ENCODE assay signal across 8 cellular contexts in the genomic region with DNA sequence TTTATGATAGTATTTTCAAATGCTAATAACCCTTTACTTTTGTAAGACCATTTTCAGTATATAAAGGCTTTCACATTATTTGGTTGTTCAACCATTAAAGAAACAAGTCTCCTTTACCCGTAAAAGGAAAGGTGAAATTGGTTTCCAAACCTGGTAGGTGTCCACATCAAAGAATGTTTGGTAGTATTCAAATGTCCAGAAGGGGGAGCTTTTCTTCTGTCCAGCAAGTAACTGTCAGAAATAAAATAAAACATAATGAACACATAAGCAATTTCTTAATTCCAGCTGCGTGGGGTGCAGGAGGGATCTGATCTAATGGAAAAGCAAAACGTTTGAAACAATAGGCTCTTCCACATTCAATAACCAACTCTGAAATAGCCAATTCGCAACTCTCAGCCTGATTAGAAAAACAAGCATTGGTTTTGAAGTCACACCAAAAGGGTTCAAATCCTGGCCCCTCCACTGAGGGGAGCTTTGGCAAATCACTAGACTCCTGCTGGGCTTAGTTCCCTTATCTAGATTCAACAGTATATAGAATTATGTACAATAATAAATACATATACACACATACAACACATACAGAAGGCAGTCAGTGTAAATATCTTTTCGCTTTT. TPM values are rescaled to one million over a fixed set of nuclear protein-coding genes. Genes with fewer than 3 reads are reported as not detected.
DNase-seq lines count a peak whose midpoint lies in the region; ATAC-seq, FAIRE-seq and TF ChIP-seq lines count a peak whose summit lies in the region.

No MANE protein-coding gene starts in this region.

- no peaks in the 10 kb centered on the region for H3K4me1 ChIP-seq in CD4-positive, alpha-beta memory T cell (ENCODE audit: insufficient read depth, low read length)
- H3K4me1 ChIP-seq in small intestine (ENCODE audit: control insufficient read depth in 2 of 2, insufficient read depth in 1 of 2, low read depth in 1 of 2, low read length in 1 of 2): no peaks in the 10 kb centered on the region

- no peak overlapping the region for H3K4me3 Mint-ChIP-seq in CD4-positive, alpha-beta memory T cell
- no peak overlapping the region for H3K4me3 Mint-ChIP-seq in activated T-cell treated with anti-CD3 and anti-CD28 coated beads, Interleukin-2, amount 50 U/mL, for 72 hours
- H3K4me3 Mint-ChIP-seq in activated T-cell treated with anti-CD3 and anti-CD28 coated beads, Interleukin-2, amount 50 U/mL, for 4 hours: no peak overlapping the region

- no peak overlapping the region for H3K4me3 ChIP-seq in CD4-positive, alpha-beta memory T cell (ENCODE audit: low read length in 2 of 2)
- H3K4me3 ChIP-seq in HL-60 (replicated peaks; ENCODE audit: insufficient read depth, low read length): no peak overlapping the region
- no peak overlapping the region for H3K4me3 ChIP-seq in small intestine (ENCODE audit: low read depth in 1 of 2, low read length in 2 of 2)

- intact Hi-C loops in CD4-positive, alpha-beta memory T cell (cut with micrococcal nuclease): loop anchor here (1.0 to 2.0 kb wide), 2 partner anchors 70 to 81 kb away; no protein-coding TSS in a partner anchor

- no peak overlapping the region for H3K27ac Mint-ChIP-seq in CD4-positive, alpha-beta memory T cell
- no peak overlapping the region for H3K27ac Mint-ChIP-seq in activated T-cell treated with anti-CD3 and anti-CD28 coated beads, Interleukin-2, amount 50 U/mL, for 72 hours

- H3K9me3 ChIP-seq in CD4-positive, alpha-beta memory T cell (ENCODE audit: control insufficient read depth in 1 of 2, low read length in 2 of 2): no peaks in the 10 kb centered on the region
- H3K9me3 ChIP-seq in small intestine (ENCODE audit: control insufficient read depth, low read depth): no peaks in the 10 kb centered on the region

- POLR2A ChIA-PET in CD4-positive, alpha-beta memory T cell (lab: Charles Lee; ENCODE audit: partially characterized antibody): interaction anchor here (0.9 kb wide), 1 partner anchor 11 kb away, joined by 4 read pairs; a partner anchor contains a TSS

- peaks cover 4% of the 10 kb centered on the region for H3K36me3 ChIP-seq in CD4-positive, alpha-beta memory T cell (ENCODE audit: insufficient read depth, low read length)
- peaks cover 5% of the 10 kb centered on the region in 2 donors for H3K36me3 ChIP-seq in small intestine (ENCODE audit: control insufficient read depth in 2 of 2, insufficient read depth in 2 of 2, low read length in 2 of 2)

- peak in 4 of 5 donors; percentile 14 to 26 (median 23) for DNase-seq in CD4-positive, alpha-beta memory T cell
- DNase-seq in HL-60 (ENCODE audit: low read depth in 1 of 2, low spot score in 1 of 2) (peak in 1 of 2 experiments; percentile 23), RCC 7860 (ENCODE audit: low spot score) (peak; percentile 64), fibroblast of gingiva (ENCODE audit: low read depth) (peak; percentile 64), small intestine (peak; percentile 46), cerebellar nuclear complex (lab: John Stamatoyannopoulos, UW) (no peak)
- no peak for DNase-seq in activated T-cell treated with anti-CD3 and anti-CD28 coated beads, Interleukin-2, amount 50 U/mL, for 72 hours
- no peak for DNase-seq in activated T-cell treated with anti-CD3 and anti-CD28 coated beads, Interleukin-2, amount 50 U/mL, for 4 hours

- peaks cover 68 to 78% of the 10 kb centered on the region in 2 donors for H3K36me3 Mint-ChIP-seq in CD4-positive, alpha-beta memory T cell
- peaks cover 5 to 18% of the 10 kb centered on the region in 2 donors for H3K36me3 Mint-ChIP-seq in activated T-cell treated with anti-CD3 and anti-CD28 coated beads, Interleukin-2, amount 50 U/mL, for 72 hours (ENCODE audit: insufficient read depth in 2 of 2)
- H3K36me3 Mint-ChIP-seq in activated T-cell treated with anti-CD3 and anti-CD28 coated beads, Interleukin-2, amount 50 U/mL, for 4 hours (ENCODE audit: insufficient read depth): peaks cover 59% of the 10 kb centered on the region

- CTCF ChIA-PET in CD4-positive, alpha-beta memory T cell (lab: Charles Lee; ENCODE audit: partially characterized antibody): interaction anchor here (1.0 to 2.9 kb wide), 13 partner anchors 8 to 202 kb away, joined by 3 to 33 read pairs (median 5); a partner anchor contains a TSS

- H3K27me3 ChIP-seq in CD4-positive, alpha-beta memory T cell (ENCODE audit: insufficient read depth, low read length): no peaks in the 10 kb centered on the region
- H3K27me3 ChIP-seq in HL-60 (ENCODE audit: insufficient read depth, poor library complexity, severe bottlenecking): no peaks in the 10 kb centered on the region
- H3K27me3 ChIP-seq in small intestine (ENCODE audit: control insufficient read depth in 2 of 2, insufficient read depth in 2 of 2, low read length in 2 of 2): no peaks in the 10 kb centered on the region

- H3K4me1 Mint-ChIP-seq in CD4-positive, alpha-beta memory T cell: peaks cover 2 to 8% (median 3%) of the 10 kb centered on the region in 4 donors
- H3K4me1 Mint-ChIP-seq in activated T-cell treated with anti-CD3 and anti-CD28 coated beads, Interleukin-2, amount 50 U/mL, for 72 hours (ENCODE audit: low read depth): no peaks in the 10 kb centered on the region
- peaks cover 3% of the 10 kb centered on the region for H3K4me1 Mint-ChIP-seq in activated T-cell treated with anti-CD3 and anti-CD28 coated beads, Interleukin-2, amount 50 U/mL, for 4 hours (ENCODE audit: low read depth)

- TF ChIP-seq CTCF in HL-60 (IDR thresholded peaks at IDR 0.05; ENCODE audit: insufficient read depth, low read length): peak; percentile 23

- no peak overlapping the region for H3K27ac ChIP-seq in CD4-positive, alpha-beta memory T cell (ENCODE audit: low read depth, low read length)
- H3K27ac ChIP-seq in HL-60 (replicated peaks): no peak overlapping the region
- no peak overlapping the region for H3K27ac ChIP-seq in small intestine (ENCODE audit: low read depth in 1 of 2, low read length in 1 of 2)

- peaks cover 0 to 2% (median 0%) of the 10 kb centered on the region in 8 donors for H3K9me3 Mint-ChIP-seq in CD4-positive, alpha-beta memory T cell
- peaks cover 0 to 5% of the 10 kb centered on the region in 2 donors for H3K9me3 Mint-ChIP-seq in activated T-cell treated with anti-CD3 and anti-CD28 coated beads, Interleukin-2, amount 50 U/mL, for 72 hours
- peaks cover 3% of the 10 kb centered on the region for H3K9me3 Mint-ChIP-seq in activated T-cell treated with anti-CD3 and anti-CD28 coated beads, Interleukin-2, amount 50 U/mL, for 4 hours

- 48 to 53% (median 53%) methylated on average over 5 of the region's 5 CpGs for WGBS in small intestine, 3 donors

- no peak for ATAC-seq in activated T-cell treated with anti-CD3 and anti-CD28 coated beads, Interleukin-2, amount 50 U/mL, for 72 hours (replicated peaks in 1 of 2)
- no peak for ATAC-seq in activated T-cell treated with anti-CD3 and anti-CD28 coated beads, Interleukin-2, amount 50 U/mL, for 4 hours

- H3K27me3 Mint-ChIP-seq in CD4-positive, alpha-beta memory T cell: no peaks in the 10 kb centered on the region
- H3K27me3 Mint-ChIP-seq in activated T-cell treated with anti-CD3 and anti-CD28 coated beads, Interleukin-2, amount 50 U/mL, for 72 hours (ENCODE audit: low read depth): no peaks in the 10 kb centered on the region
- no peaks in the 10 kb centered on the region for H3K27me3 Mint-ChIP-seq in activated T-cell treated with anti-CD3 and anti-CD28 coated beads, Interleukin-2, amount 50 U/mL, for 4 hours (ENCODE audit: low read depth)

- FAIRE-seq in RCC 7860 (lab: Jason Lieb, UNC) (peak; percentile 78), small intestine (lab: Jason Lieb, UNC) (no peak)

RNA-seq across cellular contexts. Expression of a gene that starts 11.0 kb away (rescaled TPM):
- 10 to 100 TPM; 14.8 to 15.2 TPM for total RNA-seq in CD4-positive, alpha-beta memory T cell
- 10 to 100 TPM; 25.2 to 30.5 TPM for polyA plus RNA-seq in CD4-positive, alpha-beta memory T cell
- 10 to 100 TPM; 19.0 to 26.2 (median 22.2) TPM for polyA plus RNA-seq in small intestine
- total RNA-seq in activated T-cell treated with anti-CD3 and anti-CD28 coated beads, Interleukin-2, amount 50 U/mL, for 72 hours: 10 to 100 TPM; 33.7 to 48.5 TPM
- total RNA-seq in activated T-cell treated with anti-CD3 and anti-CD28 coated beads, Interleukin-2, amount 50 U/mL, for 4 hours: 10 to 100 TPM; 12.5 to 15.4 (median 14.7) TPM

RNA-seq across cellular contexts. Expression of a gene that starts 15.4 kb away (rescaled TPM):
- not detected for total RNA-seq in CD4-positive, alpha-beta memory T cell
- polyA plus RNA-seq in CD4-positive, alpha-beta memory T cell: not detected
- polyA plus RNA-seq in small intestine: not detected
- not detected for total RNA-seq in activated T-cell treated with anti-CD3 and anti-CD28 coated beads, Interleukin-2, amount 50 U/mL, for 72 hours
- not detected for total RNA-seq in activated T-cell treated with anti-CD3 and anti-CD28 coated beads, Interleukin-2, amount 50 U/mL, for 4 hours

RNA-seq across cellular contexts. Expression of a gene that starts 40.5 kb away (rescaled TPM):
- total RNA-seq in CD4-positive, alpha-beta memory T cell: 10 to 100 TPM; 10.9 to 11.0 TPM
- 1 to 10 TPM; 4.4 to 7.8 TPM for polyA plus RNA-seq in CD4-positive, alpha-beta memory T cell
- 10 to 100 TPM in 1 of 3 donors, 1 to 10 TPM in 2; 1.1 to 20.2 (median 1.6) TPM for polyA plus RNA-seq in small intestine
- total RNA-seq in activated T-cell treated with anti-CD3 and anti-CD28 coated beads, Interleukin-2, amount 50 U/mL, for 72 hours: 10 to 100 TPM; 17.1 to 22.8 TPM
- total RNA-seq in activated T-cell treated with anti-CD3 and anti-CD28 coated beads, Interleukin-2, amount 50 U/mL, for 4 hours: 10 to 100 TPM; 34.2 to 39.8 (median 37.6) TPM

Comparison
In these comparisons a context has a peak if more than half of its experiments do, and no peak if none do; other contexts are left out.
1. DNase-seq: peak in CD4-positive, alpha-beta memory T cell (4 of 5), RCC 7860 (single experiment), fibroblast of gingiva (single experiment) and small intestine (single experiment); none in activated T-cell treated with anti-CD3 and anti-CD28 coated beads, Interleukin-2, amount 50 U/mL, for 72 hours (0 of 2), cerebellar nuclear complex (0 of 2) and activated T-cell treated with anti-CD3 and anti-CD28 coated beads, Interleukin-2, amount 50 U/mL, for 4 hours (single experiment).